11 cellular contexts compared by ENCODE assay signal in genomic region chr16:1548234-1548633, GRCh38. TPM values are rescaled to one million over a fixed set of nuclear protein-coding genes. Genes with fewer than 3 reads are reported as not detected.
DNase-seq lines count a peak whose midpoint lies in the region; ATAC-seq, FAIRE-seq and TF ChIP-seq lines count a peak whose summit lies in the region.
"Had no signal": no experiment of that assay in that cellular context is flagged by ENCODE, and none has a peak within 500 bp of the region (broad histone marks: within the 10 kb centered on the region; RNA-seq: fewer than 3 reads in every experiment).

No MANE protein-coding gene starts in this region.

- H3K4me3 ChIP-seq in uterus (no peak overlapping the region), pancreas (no peak overlapping the region)

- H3K27me3 Mint-ChIP-seq in stimulated activated naive CD8-positive, alpha-beta T cell treated with anti-CD3 and anti-CD28 coated beads, Interleukin-15, Interleukin-2, amounts not matched to agents 100 ng/mL and 50 ng/mL, for 24 hours: no peaks in the 10 kb centered on the region
- H3K27me3 Mint-ChIP-seq in endothelial cell (ENCODE audit: unreplicated experiment): peaks cover 8% of the 10 kb centered on the region
- H3K27me3 Mint-ChIP-seq in naive thymus-derived CD8-positive, alpha-beta T cell: no peaks in the 10 kb centered on the region

- no peak overlapping the region for H3K4me3 Mint-ChIP-seq in stimulated activated naive CD8-positive, alpha-beta T cell treated with anti-CD3 and anti-CD28 coated beads, Interleukin-15, Interleukin-2, amounts not matched to agents 100 ng/mL and 50 ng/mL, for 24 hours
- H3K4me3 Mint-ChIP-seq in endothelial cell (ENCODE audit: unreplicated experiment): peak overlapping the region; percentile 76
- peak overlapping the region in 6 of 10 donors; percentile 18 to 81 (median 36) for H3K4me3 Mint-ChIP-seq in naive thymus-derived CD8-positive, alpha-beta T cell

- TF ChIP-seq CTCF in endothelial cell (IDR thresholded peaks at IDR 0.05; ENCODE audit: unreplicated experiment): no peak
- no peak for TF ChIP-seq CTCF in uterus (IDR thresholded peaks at IDR 0.05)
- no peak for TF ChIP-seq CTCF in pancreas (IDR thresholded peaks at IDR 0.05)

- H3K27ac ChIP-seq in uterus: peak overlapping the region; percentile 5 to 30
- no peak overlapping the region for H3K27ac ChIP-seq in pancreas

- TF ChIP-seq POLR2A in uterus (IDR thresholded peaks at IDR 0.05): no peak

- peaks cover 36% of the 10 kb centered on the region for H3K36me3 Mint-ChIP-seq in stimulated activated naive CD8-positive, alpha-beta T cell treated with anti-CD3 and anti-CD28 coated beads, Interleukin-15, Interleukin-2, amounts not matched to agents 100 ng/mL and 50 ng/mL, for 24 hours (ENCODE audit: low read depth)
- peaks cover 49% of the 10 kb centered on the region for H3K36me3 Mint-ChIP-seq in endothelial cell (ENCODE audit: low read depth, unreplicated experiment)
- peaks cover 4 to 83% (median 4%) of the 10 kb centered on the region in 3 donors for H3K36me3 Mint-ChIP-seq in naive thymus-derived CD8-positive, alpha-beta T cell

- FAIRE-seq in pancreas (lab: Jason Lieb, UNC): no peak

- H3K4me1 ChIP-seq in uterus: peaks cover 0 to 21% of the 10 kb centered on the region in 2 donors
- no peaks in the 10 kb centered on the region for H3K4me1 ChIP-seq in pancreas

- no peaks in the 10 kb centered on the region for H3K9me3 Mint-ChIP-seq in stimulated activated naive CD8-positive, alpha-beta T cell treated with anti-CD3 and anti-CD28 coated beads, Interleukin-15, Interleukin-2, amounts not matched to agents 100 ng/mL and 50 ng/mL, for 24 hours
- no peaks in the 10 kb centered on the region for H3K9me3 Mint-ChIP-seq in endothelial cell (ENCODE audit: unreplicated experiment)
- no peaks in the 10 kb centered on the region for H3K9me3 Mint-ChIP-seq in naive thymus-derived CD8-positive, alpha-beta T cell

- H3K27me3 ChIP-seq in uterus (no peaks in the 10 kb centered on the region), pancreas (no peaks in the 10 kb centered on the region)

- H3K4me1 Mint-ChIP-seq in stimulated activated naive CD8-positive, alpha-beta T cell treated with anti-CD3 and anti-CD28 coated beads, Interleukin-15, Interleukin-2, amounts not matched to agents 100 ng/mL and 50 ng/mL, for 24 hours (ENCODE audit: low read depth): peaks cover 56% of the 10 kb centered on the region
- H3K4me1 Mint-ChIP-seq in endothelial cell (ENCODE audit: unreplicated experiment): peaks cover 61% of the 10 kb centered on the region
- peaks cover 38 to 87% (median 78%) of the 10 kb centered on the region in 4 donors for H3K4me1 Mint-ChIP-seq in naive thymus-derived CD8-positive, alpha-beta T cell

- intact Hi-C loops in uterus (cut with DNase I; ENCODE audit: low total_unique reads): no loop called here
- intact Hi-C loops in pancreas (cut with DNase I): no loop called here

- H3K9me3 ChIP-seq in uterus (no peaks in the 10 kb centered on the region), pancreas (no peaks in the 10 kb centered on the region)

- no peak for ATAC-seq in stimulated activated naive CD8-positive, alpha-beta T cell treated with anti-CD3 and anti-CD28 coated beads, Interleukin-15, Interleukin-2, amounts not matched to agents 100 U/mL and 50 U/mL, for 24 hours
- no peak for ATAC-seq in naive thymus-derived CD8-positive, alpha-beta T cell
- no peak for ATAC-seq in pancreas

- H3K36me3 ChIP-seq in uterus: no peaks in the 10 kb centered on the region
- H3K36me3 ChIP-seq in pancreas: no peaks in the 10 kb centered on the region

- 78 to 80% methylated on average over 5 of the region's 5 CpGs for WGBS in pancreas, 2 donors

- POLR2A ChIA-PET in naive thymus-derived CD8-positive, alpha-beta T cell (lab: Charles Lee): interaction anchor here (0.6 to 10.5 kb wide), 4 partner anchors 8 to 1557 kb away, joined by 3 to 135 read pairs (median 4); partner anchors contain the start of gene TMEM204

- H3K27ac Mint-ChIP-seq in stimulated activated naive CD8-positive, alpha-beta T cell treated with anti-CD3 and anti-CD28 coated beads, Interleukin-15, Interleukin-2, amounts not matched to agents 100 ng/mL and 50 ng/mL, for 24 hours: peak overlapping the region; percentile 58
- peak overlapping the region; percentile 97 for H3K27ac Mint-ChIP-seq in endothelial cell (ENCODE audit: unreplicated experiment)
- peak overlapping the region in 7 of 10 donors; percentile 16 to 83 (median 40) for H3K27ac Mint-ChIP-seq in naive thymus-derived CD8-positive, alpha-beta T cell

- no peak for DNase-seq in stimulated activated naive CD8-positive, alpha-beta T cell treated with anti-CD3 and anti-CD28 coated beads, Interleukin-15, Interleukin-2, amounts not matched to agents 100 U/mL and 50 U/mL, for 24 hours
- peak; percentile 42 for DNase-seq in endothelial cell (ENCODE audit: low spot score)
- DNase-seq in naive thymus-derived CD8-positive, alpha-beta T cell: no peak
- DNase-seq in uterus: no peak
- no peak for DNase-seq in NCI-H1105 (lab: John Stamatoyannopoulos, UW)
- DNase-seq in HuH-7.5 (ENCODE audit: low spot score): no peak
- no peak for DNase-seq in pancreas
- DNase-seq: aorta had no signal

RNA-seq across cellular contexts. Expression of gene TMEM204, which starts 14.8 kb away (rescaled TPM):
- total RNA-seq in endothelial cell (ENCODE audit: unreplicated experiment): 66.3 TPM
- total RNA-seq in naive thymus-derived CD8-positive, alpha-beta T cell: 100 to 1,000 TPM; 186 to 196 TPM
- polyA plus RNA-seq in naive thymus-derived CD8-positive, alpha-beta T cell: 100 to 1,000 TPM in 2 of 3 donors, 10 to 100 TPM in 1; 95.9 to 135 (median 125) TPM
- 10 to 100 TPM; 24.8 to 45.3 (median 39.3) TPM for total RNA-seq in uterus
- total RNA-seq in pancreas: 1 to 10 TPM; 2.4 to 9.6 (median 4.6) TPM
- 1 to 10 TPM; 8.8 to 9.8 TPM for polyA plus RNA-seq in pancreas
- total RNA-seq: LHCN-M2 had no signal

RNA-seq across cellular contexts. Expression of gene TELO2, which starts 55.1 kb away (rescaled TPM):
- total RNA-seq in endothelial cell (ENCODE audit: unreplicated experiment) (64.5 TPM), uterus (10 to 100 TPM in 3 of 4 donors, 1 to 10 TPM in 1; 4.9 to 59.1 (median 39.0) TPM), pancreas (10 to 100 TPM; 11.7 to 22.9 (median 17.5) TPM)
- total RNA-seq in naive thymus-derived CD8-positive, alpha-beta T cell: 10 to 100 TPM; 42.6 to 51.5 TPM
- 10 to 100 TPM in 2 of 3 donors, 1 to 10 TPM in 1; 9.8 to 18.1 (median 14.9) TPM for polyA plus RNA-seq in naive thymus-derived CD8-positive, alpha-beta T cell
- 10 to 100 TPM; 65.9 to 98.7 TPM for polyA plus RNA-seq in pancreas

RNA-seq across cellular contexts. Expression of gene PTX4, which starts 59.5 kb away (rescaled TPM):
- total RNA-seq in endothelial cell (ENCODE audit: unreplicated experiment): 0.21 TPM
- not detected for total RNA-seq in naive thymus-derived CD8-positive, alpha-beta T cell
- polyA plus RNA-seq in naive thymus-derived CD8-positive, alpha-beta T cell: not detected
- under 1 TPM in 2 of 4 donors, not detected in 2; 0.28 to 0.52 TPM for total RNA-seq in uterus
- not detected for total RNA-seq in pancreas
- not detected for polyA plus RNA-seq in pancreas
- total RNA-seq: LHCN-M2, myocyte had no signal
- polyA plus RNA-seq: aorta had no signal

Comparison
In these comparisons a context has a peak if more than half of its experiments do, and no peak if none do; other contexts are left out.
1. H3K27ac Mint-ChIP-seq: peak in every context shown above with its lines; median percentile 97 in endothelial cell; 58 in stimulated activated naive CD8-positive, alpha-beta T cell treated with anti-CD3 and anti-CD28 coated beads, Interleukin-15, Interleukin-2, amounts not matched to agents 100 ng/mL and 50 ng/mL, for 24 hours; 40 in naive thymus-derived CD8-positive, alpha-beta T cell.
2. H3K27ac ChIP-seq: peak in uterus (2 of 2); none in pancreas (0 of 4).